24 cellular contexts compared by ENCODE assay signal in the genomic region with DNA sequence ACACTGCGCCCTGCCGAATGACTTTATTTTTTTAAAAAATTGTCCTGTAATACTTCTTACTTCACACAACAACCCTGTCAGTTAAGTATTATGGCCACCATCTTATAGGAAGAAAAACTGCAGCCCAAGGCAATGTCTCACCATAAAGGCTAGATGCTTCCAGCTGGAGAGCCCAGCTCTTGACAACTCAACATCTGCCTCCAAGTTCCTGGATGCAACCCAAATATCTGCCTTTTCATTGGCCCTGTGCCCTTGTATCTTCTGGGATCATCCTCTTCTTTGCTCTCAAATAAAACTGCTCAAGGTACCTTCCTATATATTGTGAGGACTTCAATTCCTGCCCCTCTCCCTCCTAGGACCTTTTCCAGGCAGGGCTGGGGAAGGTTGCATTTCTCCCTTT.
A peak's percentile ranks its signal among the peaks of the same experiment; 100 is the strongest.
DNase-seq lines count a peak whose midpoint lies in the region; ATAC-seq and TF ChIP-seq lines count a peak whose summit lies in the region.
"Had no signal": no experiment of that assay in that cellular context is flagged by ENCODE, and none has a peak within 500 bp of the region (broad histone marks: within the 10 kb centered on the region; RNA-seq: fewer than 3 reads in every experiment).

No MANE protein-coding gene starts in this region.

- TF ChIP-seq CTCF in coronary artery (IDR thresholded peaks at IDR 0.05) (no peak), progenitor cell of endocrine pancreas (IDR thresholded peaks at IDR 0.05; ENCODE audit: unreplicated experiment) (no peak)

- H3K4me3 Mint-ChIP-seq in progenitor cell of endocrine pancreas (ENCODE audit: low read depth): no peak overlapping the region
- no peak overlapping the region for H3K4me3 Mint-ChIP-seq in activated T-helper 2 cell treated with anti-CD3 and anti-CD28 coated beads, Interferon-gamma antibody, Interleukin-2, Interleukin-4, amounts not matched to agents 10 μg/mL and 5 μg/mL and 100 μg/mL, durations not matched to agents 14 hours and 24 hours and 36 hours (ENCODE audit: low read depth)
- H3K4me3 Mint-ChIP-seq: CD8-positive, alpha-beta T cell; IgD-negative memory B cell had no signal

- intact Hi-C loops in activated T-helper 2 cell treated with anti-CD3 and anti-CD28 coated beads, Interferon-gamma antibody, Interleukin-2, Interleukin-4, amounts not matched to agents 10 μg/mL and 5 μg/mL and 100 μg/mL, durations not matched to agents 14 hours and 24 hours and 36 hours (cut with micrococcal nuclease): no loop called here

- no peaks in the 10 kb centered on the region for H3K36me3 Mint-ChIP-seq in progenitor cell of endocrine pancreas (ENCODE audit: insufficient read depth)
- H3K36me3 Mint-ChIP-seq in activated T-helper 2 cell treated with anti-CD3 and anti-CD28 coated beads, Interferon-gamma antibody, Interleukin-2, Interleukin-4, amounts not matched to agents 10 μg/mL and 5 μg/mL and 100 μg/mL, durations not matched to agents 14 hours and 24 hours and 36 hours (ENCODE audit: low read depth): no peaks in the 10 kb centered on the region
- H3K36me3 Mint-ChIP-seq: CD8-positive, alpha-beta T cell; IgD-negative memory B cell had no signal

- H3K27ac ChIP-seq in coronary artery: no peak overlapping the region
- H3K27ac ChIP-seq: C4-2B, HL-60, KMS-11, SJSA1 had no signal

- no peak for ATAC-seq in HG03460 (IDR thresholded peaks at IDR 0.05; ENCODE audit: unreplicated experiment)
- ATAC-seq: CD8-positive, alpha-beta T cell; HCT116; PC-3 had no signal

- DNase-seq in EH (ENCODE audit: low read depth) (peak; percentile 19), NCI-H1694 (lab: John Stamatoyannopoulos, UW) (peak; percentile 55), coronary artery (ENCODE audit: low spot score) (peak; percentile 16), progenitor cell of endocrine pancreas (ENCODE audit: low spot score, unreplicated experiment) (no peak)
- no peak for DNase-seq in effector CD8-positive, alpha-beta T cell (lab: John Stamatoyannopoulos, UW)
- DNase-seq in activated T-helper 2 cell treated with anti-CD3 and anti-CD28 coated beads, Interferon-gamma antibody, Interleukin-2, Interleukin-4, amounts not matched to agents 10 μg/mL and 5 μg/mL and 100 μg/mL, durations not matched to agents 14 hours and 24 hours and 36 hours (ENCODE audit: low spot score): no peak
- DNase-seq: Caco-2; DMS79 treated with DMSO at 0.1 percent for 48 hours; NCI-H1048; NCI-H1417 treated with DMSO at 0.1 percent for 48 hours; NCI-H187 treated with DMSO at 0.1 percent for 48 hours; NCI-H345; NCI-H748 treated with DMSO at 0.1 percent for 48 hours; NK-92 treated with Interleukin-12 subunit alpha and Interleukin-12 subunit beta, amount 100 ng/mL, for 24 hours; PC-3; Right ventricle myocardium superior had no signal

- peak overlapping the region; percentile 44 for H3K27ac Mint-ChIP-seq in progenitor cell of endocrine pancreas
- H3K27ac Mint-ChIP-seq in activated T-helper 2 cell treated with anti-CD3 and anti-CD28 coated beads, Interferon-gamma antibody, Interleukin-2, Interleukin-4, amounts not matched to agents 10 μg/mL and 5 μg/mL and 100 μg/mL, durations not matched to agents 14 hours and 24 hours and 36 hours: no peak overlapping the region
- H3K27ac Mint-ChIP-seq: CD8-positive, alpha-beta T cell; IgD-negative memory B cell had no signal

- no peak overlapping the region for H3K4me3 ChIP-seq in coronary artery
- H3K4me3 ChIP-seq: SJSA1 had no signal

- H3K4me1 Mint-ChIP-seq in progenitor cell of endocrine pancreas (ENCODE audit: low read depth): peaks cover 2% of the 10 kb centered on the region
- H3K4me1 Mint-ChIP-seq in activated T-helper 2 cell treated with anti-CD3 and anti-CD28 coated beads, Interferon-gamma antibody, Interleukin-2, Interleukin-4, amounts not matched to agents 10 μg/mL and 5 μg/mL and 100 μg/mL, durations not matched to agents 14 hours and 24 hours and 36 hours (ENCODE audit: low read depth): peaks cover 2% of the 10 kb centered on the region

- peaks cover 6% of the 10 kb centered on the region for H3K27me3 Mint-ChIP-seq in progenitor cell of endocrine pancreas
- peaks cover 8% of the 10 kb centered on the region for H3K27me3 Mint-ChIP-seq in activated T-helper 2 cell treated with anti-CD3 and anti-CD28 coated beads, Interferon-gamma antibody, Interleukin-2, Interleukin-4, amounts not matched to agents 10 μg/mL and 5 μg/mL and 100 μg/mL, durations not matched to agents 14 hours and 24 hours and 36 hours (ENCODE audit: low read depth)
- H3K27me3 Mint-ChIP-seq: IgD-negative memory B cell had no signal

- H3K9me3 Mint-ChIP-seq in progenitor cell of endocrine pancreas (ENCODE audit: low read depth): no peaks in the 10 kb centered on the region
- no peaks in the 10 kb centered on the region for H3K9me3 Mint-ChIP-seq in activated T-helper 2 cell treated with anti-CD3 and anti-CD28 coated beads, Interferon-gamma antibody, Interleukin-2, Interleukin-4, amounts not matched to agents 10 μg/mL and 5 μg/mL and 100 μg/mL, durations not matched to agents 14 hours and 24 hours and 36 hours
- H3K9me3 Mint-ChIP-seq: CD8-positive, alpha-beta T cell; IgD-negative memory B cell had no signal

Comparison
In these comparisons a context has a peak if more than half of its experiments do, and no peak if none do; other contexts are left out.
1. DNase-seq: peak in EH (single experiment), NCI-H1694 (single experiment) and coronary artery (single experiment); none in progenitor cell of endocrine pancreas (single experiment), effector CD8-positive, alpha-beta T cell (single experiment) and activated T-helper 2 cell treated with anti-CD3 and anti-CD28 coated beads, Interferon-gamma antibody, Interleukin-2, Interleukin-4, amounts not matched to agents 10 μg/mL and 5 μg/mL and 100 μg/mL, durations not matched to agents 14 hours and 24 hours and 36 hours (single experiment).